In genomic region chr2:25354116-25354515, GRCh38 we compare ENCODE assay signal across 25 cellular contexts.
"Had no signal": no experiment of that assay in that cellular context is flagged by ENCODE, and none has a peak within 500 bp of the region (broad histone marks: within the 10 kb centered on the region; RNA-seq: fewer than 3 reads in every experiment).

No MANE protein-coding gene starts in this region.

- H3K9me3 ChIP-seq: heart left ventricle, ovary, psoas muscle, vagina had no signal

- DNase-seq: activated CD4-positive, alpha-beta T cell treated with anti-CD3 and anti-CD28 coated beads for 48 hours; activated CD4-positive, alpha-beta T cell treated with anti-CD3 and anti-CD28 coated beads, Interleukin-2, amount 50 U/mL, for 48 hours; activated CD8-positive, alpha-beta memory T cell treated with anti-CD3 and anti-CD28 coated beads for 24 hours; activated effector memory CD4-positive, alpha-beta T cell treated with Interleukin-2 at 50 U/mL for 16 hours; activated naive CD4-positive, alpha-beta T cell treated with Interleukin-2 at 50 U/mL for 16 hours; anterior cingulate cortex; foreskin keratinocyte; hypothalamus; immature natural killer cell; kidney; left colon; naive thymus-derived CD4-positive, alpha-beta T cell; ovary; stimulated activated CD4-positive, alpha-beta T cell treated with anti-CD3 and anti-CD28 coated beads, Interleukin-1b, Interleukin-23, amount 100 ng/mL, for 48 hours; stimulated activated CD4-positive, alpha-beta T cell treated with anti-CD3 and anti-CD28 coated beads, Interleukin-4, amount 100 ng/mL, for 4 hours; stimulated activated CD8-positive, alpha-beta memory T cell treated with anti-CD3 and anti-CD28 coated beads, Interleukin-4, amount 100 ng/mL, for 48 hours; stimulated activated naive CD8-positive, alpha-beta T cell treated with anti-CD3 and anti-CD28 coated beads, Interleukin-15, amount 100 ng/mL, for 72 hours; substantia nigra had no signal

- H3K4me3 ChIP-seq: heart left ventricle, ovary, psoas muscle, smooth muscle cell, vagina had no signal

- H3K27me3 ChIP-seq: foreskin keratinocyte, heart left ventricle, ovary, vagina had no signal

- FAIRE-seq: bronchial epithelial cell, kidney had no signal

- H3K4me1 ChIP-seq: heart left ventricle, vagina had no signal

- H3K36me3 ChIP-seq: heart left ventricle, ovary, vagina had no signal

- ATAC-seq: esophagus mucosa; foreskin keratinocyte; heart left ventricle; left colon; naive thymus-derived CD4-positive, alpha-beta T cell; psoas muscle; stimulated activated memory B cell treated with anti-CD40 and anti-IgM and Interleukin-4, amounts not matched to agents 10 μg/mL and 1 μg/mL and 100 μg/mL, for 72 hours; stimulated activated naive CD8-positive, alpha-beta T cell treated with anti-CD3 and anti-CD28 coated beads, Interleukin-15, amount 100 ng/mL, for 72 hours had no signal

- H3K27ac ChIP-seq: foreskin keratinocyte, heart left ventricle, ovary, psoas muscle, vagina had no signal
